In genomic region chr9:693460-694390, GRCh38 we compare ENCODE assay signal across 8 cellular contexts.
DNase-seq lines count a peak whose midpoint lies in the region; ATAC-seq and TF ChIP-seq lines count a peak whose summit lies in the region.

No MANE protein-coding gene starts in this region.

- H3K4me1 ChIP-seq in ACC112 (ENCODE audit: control insufficient read depth, insufficient read depth, low read length, unreplicated experiment) (peaks cover 57% of the 10 kb centered on the region), SJSA1 (replicated peaks) (peaks cover 63% of the 10 kb centered on the region), neuronal stem cell (ENCODE audit: control insufficient read depth in 2 of 2, insufficient read depth in 1 of 2, low read depth in 1 of 2, low read length in 2 of 2) (peaks cover 15 to 22% of the 10 kb centered on the region in 2 donors)
- H3K4me1 ChIP-seq in CD4-positive, alpha-beta memory T cell (ENCODE audit: insufficient read depth, low read length): no peaks in the 10 kb centered on the region

- peak overlapping the region; percentile 73 for H2AFZ ChIP-seq in ACC112 (ENCODE audit: low read length, unreplicated experiment)
- peak overlapping the region; percentile 79 for H2AFZ ChIP-seq in neuronal stem cell (ENCODE audit: low read length)

- no peaks in the 10 kb centered on the region for H3K79me1 ChIP-seq in neuronal stem cell (ENCODE audit: low read depth, low read length)

- H3K23ac ChIP-seq in neuronal stem cell (ENCODE audit: low read depth, low read length, poor library complexity): no peak overlapping the region

- H3K9ac ChIP-seq in neuronal stem cell (ENCODE audit: low read depth, low read length, poor library complexity): no peak overlapping the region

- no peaks in the 10 kb centered on the region for H3K36me3 ChIP-seq in ACC112 (ENCODE audit: insufficient read depth, low read length)
- no peaks in the 10 kb centered on the region for H3K36me3 ChIP-seq in SJSA1
- H3K36me3 ChIP-seq in neuronal stem cell (replicated peaks in 1 of 2; ENCODE audit: control insufficient read depth in 2 of 2, insufficient read depth in 2 of 2, low read length in 2 of 2): no peaks in the 10 kb centered on the region
- H3K36me3 ChIP-seq in CD4-positive, alpha-beta memory T cell (ENCODE audit: insufficient read depth, low read length): no peaks in the 10 kb centered on the region

- no peaks in the 10 kb centered on the region for H3K9me3 ChIP-seq in SJSA1 (replicated peaks)
- no peaks in the 10 kb centered on the region for H3K9me3 ChIP-seq in neuronal stem cell (replicated peaks in 1 of 2; ENCODE audit: control insufficient read depth in 2 of 2, insufficient read depth in 1 of 2, low read depth in 1 of 2, low read length in 2 of 2)
- H3K9me3 ChIP-seq in CD4-positive, alpha-beta memory T cell (ENCODE audit: control insufficient read depth in 1 of 2, low read length in 2 of 2): no peaks in the 10 kb centered on the region

- no peak overlapping the region for H2BK5ac ChIP-seq in neuronal stem cell (ENCODE audit: low read length)

- CTCF ChIA-PET in CD4-positive, alpha-beta memory T cell (lab: Charles Lee; ENCODE audit: partially characterized antibody): no interaction called here

- no peak overlapping the region for H3K14ac ChIP-seq in neuronal stem cell (ENCODE audit: low read length)

- H2BK15ac ChIP-seq in neuronal stem cell (ENCODE audit: low read length): no peak overlapping the region

- H3K4me3 Mint-ChIP-seq in CD4-positive, alpha-beta memory T cell: no peak overlapping the region

- H3K9me3 Mint-ChIP-seq in CD4-positive, alpha-beta memory T cell: no peaks in the 10 kb centered on the region

- no peaks in the 10 kb centered on the region for H3K36me3 Mint-ChIP-seq in CD4-positive, alpha-beta memory T cell

- no peak overlapping the region for H2BK12ac ChIP-seq in neuronal stem cell (ENCODE audit: low read length)

- ATAC-seq in GM21723 (IDR thresholded peaks at IDR 0.05; ENCODE audit: unreplicated experiment): no peak

- no peak overlapping the region for H4K8ac ChIP-seq in neuronal stem cell (ENCODE audit: low read depth, low read length)

- no peak for TF ChIP-seq CTCF in fibroblast of pulmonary artery (IDR thresholded peaks at IDR 0.05; ENCODE audit: low read length, missing control alignments)

- H3K27ac ChIP-seq in ACC112 (ENCODE audit: low read depth, low read length): peak overlapping the region; percentile 86
- peak overlapping the region; percentile 93 for H3K27ac ChIP-seq in SJSA1
- no peak overlapping the region for H3K27ac ChIP-seq in neuronal stem cell (replicated peaks; ENCODE audit: low read length)
- no peak overlapping the region for H3K27ac ChIP-seq in CD4-positive, alpha-beta memory T cell (ENCODE audit: low read depth, low read length)

- no peak overlapping the region for H3K18ac ChIP-seq in neuronal stem cell (ENCODE audit: low read length)

- no peak overlapping the region for H3K4ac ChIP-seq in neuronal stem cell (ENCODE audit: low read length)

- H3K27me3 Mint-ChIP-seq in CD4-positive, alpha-beta memory T cell: peaks cover 2 to 4% of the 10 kb centered on the region in 2 donors

- H3K27me3 ChIP-seq in ACC112 (ENCODE audit: insufficient read depth, low read length): no peaks in the 10 kb centered on the region
- no peaks in the 10 kb centered on the region for H3K27me3 ChIP-seq in SJSA1 (replicated peaks)
- no peaks in the 10 kb centered on the region for H3K27me3 ChIP-seq in neuronal stem cell (ENCODE audit: control insufficient read depth in 3 of 3, insufficient read depth in 3 of 3, low read depth in 1 of 3, low read length in 3 of 3)
- no peaks in the 10 kb centered on the region for H3K27me3 ChIP-seq in CD4-positive, alpha-beta memory T cell (ENCODE audit: insufficient read depth, low read length)

- no CpG with 5 or more reads among the region's 6 CpGs for WGBS in neuronal stem cell (ENCODE audit: extremely low coverage in 2 of 2, insufficient read length in 2 of 2, insufficient replicate concordance in 1 of 2), 2 donors

- intact Hi-C loops in CD4-positive, alpha-beta memory T cell (cut with micrococcal nuclease): no loop called here

- H3K79me2 ChIP-seq in ACC112 (ENCODE audit: control insufficient read depth, insufficient read depth, low read length, unreplicated experiment): peaks cover 10% of the 10 kb centered on the region

- peak overlapping the region; percentile 59 for H3K4me3 ChIP-seq in ACC112 (ENCODE audit: low read depth, low read length)
- H3K4me3 ChIP-seq in SJSA1: peak overlapping the region; percentile 18
- peak overlapping the region; percentile 28 for H3K4me3 ChIP-seq in fibroblast of pulmonary artery (replicated peaks; ENCODE audit: low read depth, low read length)
- H3K4me3 ChIP-seq in neuronal stem cell (ENCODE audit: low read length in 2 of 2): no peak overlapping the region
- H3K4me3 ChIP-seq in CD4-positive, alpha-beta memory T cell (ENCODE audit: low read length in 2 of 2): no peak overlapping the region

- no peak overlapping the region for H4K91ac ChIP-seq in neuronal stem cell (ENCODE audit: low read depth, low read length, poor library complexity)

- no peak overlapping the region for H3K27ac Mint-ChIP-seq in CD4-positive, alpha-beta memory T cell

- no peak overlapping the region for H2AK5ac ChIP-seq in neuronal stem cell (ENCODE audit: low read depth, low read length)

- POLR2A ChIA-PET in CD4-positive, alpha-beta memory T cell (lab: Charles Lee; ENCODE audit: partially characterized antibody): no interaction called here

- DNase-seq in SJSA1 (ENCODE audit: low read depth in 1 of 2, low spot score in 2 of 2): peak; percentile 57 to 67
- DNase-seq in fibroblast of pulmonary artery (ENCODE audit: low read depth): peak; percentile 86
- DNase-seq in neuronal stem cell (ENCODE audit: low spot score): no peak
- DNase-seq in CD4-positive, alpha-beta memory T cell: no peak
- no peak for DNase-seq in NCI-H1105 (lab: John Stamatoyannopoulos, UW)
- DNase-seq in NCI-H345 (lab: John Stamatoyannopoulos, UW): no peak

- peaks cover 0 to 1% (median 0%) of the 10 kb centered on the region in 4 donors for H3K4me1 Mint-ChIP-seq in CD4-positive, alpha-beta memory T cell

- H3K4me2 ChIP-seq in neuronal stem cell (ENCODE audit: insufficient read depth, low read length, poor library complexity, severe bottlenecking): no peak overlapping the region

- no peak overlapping the region for H2BK120ac ChIP-seq in neuronal stem cell (ENCODE audit: low read depth, low read length)

Comparison
In these comparisons a context has a peak if more than half of its experiments do, and no peak if none do; other contexts are left out.
1. H3K27ac ChIP-seq: peak in ACC112 (single experiment) and SJSA1 (single experiment); none in neuronal stem cell (single experiment) and CD4-positive, alpha-beta memory T cell (single experiment).
2. H3K4me3 ChIP-seq: peak in ACC112 (single experiment), SJSA1 (single experiment) and fibroblast of pulmonary artery (single experiment); none in neuronal stem cell (0 of 2) and CD4-positive, alpha-beta memory T cell (0 of 2).
3. DNase-seq: peak in SJSA1 (2 of 2) and fibroblast of pulmonary artery (single experiment); none in neuronal stem cell (single experiment), CD4-positive, alpha-beta memory T cell (0 of 5), NCI-H1105 (single experiment) and NCI-H345 (single experiment).